ENCODE assay signal across 9 cellular contexts in the genomic region with DNA sequence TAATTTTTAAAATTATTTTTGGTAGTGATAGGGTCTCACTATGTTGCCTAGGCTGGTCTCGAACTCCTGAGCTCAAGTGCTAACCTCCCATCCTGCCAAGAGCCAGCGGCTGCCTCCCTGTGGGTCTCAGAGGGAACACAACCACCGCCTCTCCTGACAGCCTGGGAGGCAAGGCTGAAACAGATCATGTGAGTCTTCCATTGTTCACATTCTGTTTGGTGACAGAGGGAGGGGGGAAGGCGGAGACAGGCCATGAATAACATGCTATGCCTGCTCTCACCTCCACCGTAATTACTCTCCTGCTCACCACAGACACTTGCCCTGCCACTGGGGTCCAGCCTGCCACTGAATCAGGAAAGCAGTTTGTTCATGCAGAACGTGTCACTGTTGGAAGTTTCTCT.
A peak's percentile ranks its signal among the peaks of the same experiment; 100 is the strongest.
DNase-seq lines count a peak whose midpoint lies in the region; ATAC-seq and TF ChIP-seq lines count a peak whose summit lies in the region.
"Had no signal": no experiment of that assay in that cellular context is flagged by ENCODE, and none has a peak within 500 bp of the region (broad histone marks: within the 10 kb centered on the region; RNA-seq: fewer than 3 reads in every experiment).

No MANE protein-coding gene starts in this region.

- in situ Hi-C loops in ACHN (cut with HindIII; ENCODE audit: low pct_ligation_motif_present, low pct_unique_long_range_greater_than_20kb, low sequenced_read_pairs) = no loop called here

- H3K9me3 ChIP-seq in tibial artery (no peaks in the 10 kb centered on the region), upper lobe of right lung (no peaks in the 10 kb centered on the region)
- H3K9me3 ChIP-seq: thyroid gland had no signal

- DNase-seq in ACHN (peak; percentile 56), NCI-H1105 (lab: John Stamatoyannopoulos, UW) (peak; percentile 48), islet precursor cell (peak; percentile 93), tibial artery (no peak), upper lobe of right lung (no peak)
- no peak for DNase-seq in activated T-cell treated with anti-CD3 and anti-CD28 coated beads, Interleukin-2, amount 50 U/mL, for 1 hour

- H3K4me1 ChIP-seq in tibial artery (peaks cover 0 to 5% (median 2%) of the 10 kb centered on the region in 4 donors), upper lobe of right lung (peaks cover 3% of the 10 kb centered on the region)
- H3K4me1 ChIP-seq: thyroid gland had no signal

- H3K27ac Mint-ChIP-seq in brain = peak overlapping the region in 4 of 5 experiments; percentile 53 to 94 (median 79)

- H3K4me1 Mint-ChIP-seq in brain = peaks cover 58% of the 10 kb centered on the region

- peaks cover 0 to 3% (median 0%) of the 10 kb centered on the region in 5 experiments for H3K9me3 Mint-ChIP-seq in brain

- TF ChIP-seq CTCF in brain (conservative IDR thresholded peaks at IDR 0.05) (peak in 1 of 2 experiments; percentile 49), tibial artery (IDR thresholded peaks at IDR 0.05) (no peak), upper lobe of right lung (IDR thresholded peaks at IDR 0.05) (no peak)

- intact Hi-C loops in tibial artery (cut with DNase I; ENCODE audit: low total_unique reads) = no loop called here
- intact Hi-C loops in upper lobe of right lung (cut with DNase I) = no loop called here

- ATAC-seq in GM18867 (IDR thresholded peaks at IDR 0.05; ENCODE audit: unreplicated experiment) = no peak
- ATAC-seq in upper lobe of right lung = no peak

- peak overlapping the region in 3 of 5 experiments; percentile 12 to 55 (median 36) for H3K4me3 Mint-ChIP-seq in brain

- no peak overlapping the region for H3K27ac ChIP-seq in tibial artery
- no peak overlapping the region for H3K27ac ChIP-seq in upper lobe of right lung
- H3K27ac ChIP-seq: thyroid gland had no signal

- H3K27me3 Mint-ChIP-seq in brain = peaks cover 18% of the 10 kb centered on the region

- peaks cover 0 to 30% of the 10 kb centered on the region in 2 donors for H3K27me3 ChIP-seq in tibial artery
- H3K27me3 ChIP-seq in upper lobe of right lung = peaks cover 10% of the 10 kb centered on the region
- H3K27me3 ChIP-seq: thyroid gland had no signal

- H3K36me3 ChIP-seq in tibial artery = no peaks in the 10 kb centered on the region
- H3K36me3 ChIP-seq in upper lobe of right lung = no peaks in the 10 kb centered on the region
- H3K36me3 ChIP-seq: thyroid gland had no signal

- no peaks in the 10 kb centered on the region for H3K36me3 Mint-ChIP-seq in brain

- H3K4me3 ChIP-seq in tibial artery (no peak overlapping the region), upper lobe of right lung (no peak overlapping the region)
- H3K4me3 ChIP-seq: thyroid gland had no signal

Comparison
In these comparisons a context has a peak if more than half of its experiments do, and no peak if none do; other contexts are left out.
1. DNase-seq: peak in ACHN (single experiment), NCI-H1105 (single experiment) and islet precursor cell (single experiment); none in tibial artery (0 of 2), activated T-cell treated with anti-CD3 and anti-CD28 coated beads, Interleukin-2, amount 50 U/mL, for 1 hour (single experiment) and upper lobe of right lung (single experiment).